In genomic region chr6:32968093-32968769, GRCh38 we compare ENCODE assay signal across 1 cellular context.
TF ChIP-seq lines count a peak whose summit lies in the region.

Gene BRD2, plus strand, starts transcription at chr6:32968594. Its CDS starts 4,305 bp downstream, at chr6:32972899.

TF ChIP-seq in HepG2, 621 proteins besides CTCF, POLR2A, EP300 and RAD21 (continued from another document and continues in another):
- TF ChIP-seq, protein P1, sequence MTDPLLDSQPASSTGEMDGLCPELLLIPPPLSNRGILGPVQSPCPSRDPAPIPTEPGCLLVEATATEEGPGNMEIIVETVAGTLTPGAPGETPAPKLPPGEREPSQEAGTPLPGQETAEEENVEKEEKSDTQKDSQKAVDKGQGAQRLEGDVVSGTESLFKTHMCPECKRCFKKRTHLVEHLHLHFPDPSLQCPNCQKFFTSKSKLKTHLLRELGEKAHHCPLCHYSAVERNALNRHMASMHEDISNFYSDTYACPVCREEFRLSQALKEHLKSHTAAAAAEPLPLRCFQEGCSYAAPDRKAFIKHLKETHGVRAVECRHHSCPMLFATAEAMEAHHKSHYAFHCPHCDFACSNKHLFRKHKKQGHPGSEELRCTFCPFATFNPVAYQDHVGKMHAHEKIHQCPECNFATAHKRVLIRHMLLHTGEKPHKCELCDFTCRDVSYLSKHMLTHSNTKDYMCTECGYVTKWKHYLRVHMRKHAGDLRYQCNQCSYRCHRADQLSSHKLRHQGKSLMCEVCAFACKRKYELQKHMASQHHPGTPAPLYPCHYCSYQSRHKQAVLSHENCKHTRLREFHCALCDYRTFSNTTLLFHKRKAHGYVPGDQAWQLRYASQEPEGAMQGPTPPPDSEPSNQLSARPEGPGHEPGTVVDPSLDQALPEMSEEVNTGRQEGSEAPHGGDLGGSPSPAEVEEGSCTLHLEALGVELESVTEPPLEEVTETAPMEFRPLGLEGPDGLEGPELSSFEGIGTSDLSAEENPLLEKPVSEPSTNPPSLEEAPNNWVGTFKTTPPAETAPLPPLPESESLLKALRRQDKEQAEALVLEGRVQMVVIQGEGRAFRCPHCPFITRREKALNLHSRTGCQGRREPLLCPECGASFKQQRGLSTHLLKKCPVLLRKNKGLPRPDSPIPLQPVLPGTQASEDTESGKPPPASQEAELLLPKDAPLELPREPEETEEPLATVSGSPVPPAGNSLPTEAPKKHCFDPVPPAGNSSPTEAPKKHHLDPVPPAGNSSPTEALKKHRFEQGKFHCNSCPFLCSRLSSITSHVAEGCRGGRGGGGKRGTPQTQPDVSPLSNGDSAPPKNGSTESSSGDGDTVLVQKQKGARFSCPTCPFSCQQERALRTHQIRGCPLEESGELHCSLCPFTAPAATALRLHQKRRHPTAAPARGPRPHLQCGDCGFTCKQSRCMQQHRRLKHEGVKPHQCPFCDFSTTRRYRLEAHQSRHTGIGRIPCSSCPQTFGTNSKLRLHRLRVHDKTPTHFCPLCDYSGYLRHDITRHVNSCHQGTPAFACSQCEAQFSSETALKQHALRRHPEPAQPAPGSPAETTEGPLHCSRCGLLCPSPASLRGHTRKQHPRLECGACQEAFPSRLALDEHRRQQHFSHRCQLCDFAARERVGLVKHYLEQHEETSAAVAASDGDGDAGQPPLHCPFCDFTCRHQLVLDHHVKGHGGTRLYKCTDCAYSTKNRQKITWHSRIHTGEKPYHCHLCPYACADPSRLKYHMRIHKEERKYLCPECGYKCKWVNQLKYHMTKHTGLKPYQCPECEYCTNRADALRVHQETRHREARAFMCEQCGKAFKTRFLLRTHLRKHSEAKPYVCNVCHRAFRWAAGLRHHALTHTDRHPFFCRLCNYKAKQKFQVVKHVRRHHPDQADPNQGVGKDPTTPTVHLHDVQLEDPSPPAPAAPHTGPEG (CRISPR knock-in tag; IDR thresholded peaks at IDR 0.05) = no peak
- TF ChIP-seq ZHX2 (IDR thresholded peaks at IDR 0.05; ENCODE audit: low read depth) (peak; percentile 16; the same call in 1 of the 2 replicates), ZHX2 (CRISPR knock-in tag; IDR thresholded peaks at IDR 0.05; ENCODE audit: borderline replicate concordance) (0 out of 2 replicates have a peak, but pooled peaks have one; percentile 48), ZNF17 (CRISPR knock-in tag; IDR thresholded peaks at IDR 0.05) (peak; percentile 95; the same call in 1 of the 2 replicates), DMAP1 (CRISPR knock-in tag; IDR thresholded peaks at IDR 0.05) (peak; percentile 99), HNRNPL (IDR thresholded peaks at IDR 0.05; ENCODE audit: low read depth, low read length) (0 out of 2 replicates have a peak, but pooled peaks have one; percentile 46), ADNP (CRISPR knock-in tag; IDR thresholded peaks at IDR 0.05) (no peak; the same call in 1 of the 2 replicates), RARA (CRISPR knock-in tag; IDR thresholded peaks at IDR 0.05) (peak; percentile 94), THAP9 (CRISPR knock-in tag; IDR thresholded peaks at IDR 0.05; ENCODE audit: borderline replicate concordance) (peak; percentile 96), SOX6 (IDR thresholded peaks at IDR 0.05) (no peak), SOX6 (CRISPR knock-in tag; IDR thresholded peaks at IDR 0.05) (no peak), ZBTB34 (CRISPR knock-in tag; IDR thresholded peaks at IDR 0.05) (0 out of 2 replicates have a peak, but pooled peaks have one; percentile 81), MYC (CRISPR knock-in tag; IDR thresholded peaks at IDR 0.05; ENCODE audit: borderline replicate concordance) (peak; percentile 97), ZNF546 (CRISPR knock-in tag; conservative IDR thresholded peaks at IDR 0.05) (peak; percentile 94), PAX8 (CRISPR knock-in tag; IDR thresholded peaks at IDR 0.05; ENCODE audit: borderline replicate concordance) (peak; percentile 39; the same call in 1 of the 2 replicates), HNRNPK (IDR thresholded peaks at IDR 0.05; ENCODE audit: low read depth, low read length, poor library complexity, severe bottlenecking) (peak; percentile 82), NFIC (IDR thresholded peaks at IDR 0.05; ENCODE audit: low read length) (no peak), STAT5B (CRISPR knock-in tag; IDR thresholded peaks at IDR 0.05) (0 out of 2 replicates have a peak, but pooled peaks have one; percentile 10), ZGPAT (CRISPR knock-in tag; IDR thresholded peaks at IDR 0.05) (peak; percentile 94), MAFF (IDR thresholded peaks at IDR 0.05; ENCODE audit: low read depth, low read length) (no peak), ZBTB33 (CRISPR knock-in tag; IDR thresholded peaks at IDR 0.05) (peak; percentile 56; the same call in 1 of the 2 replicates), ZBTB20 (CRISPR knock-in tag; IDR thresholded peaks at IDR 0.05; ENCODE audit: borderline replicate concordance, low read depth) (peak; percentile 82), ZNF792 (CRISPR knock-in tag; IDR thresholded peaks at IDR 0.05) (no peak; the same call in 1 of the 2 replicates), MXD4 (CRISPR knock-in tag; IDR thresholded peaks at IDR 0.05) (peak; percentile 90), ZFP41 (CRISPR knock-in tag; IDR thresholded peaks at IDR 0.05; ENCODE audit: borderline replicate concordance) (peak; percentile 82; the same call in 1 of the 2 replicates), ZNF460 (CRISPR knock-in tag; IDR thresholded peaks at IDR 0.05; ENCODE audit: borderline replicate concordance) (no peak; the same call in 1 of the 2 replicates)
- TF ChIP-seq, protein P2, sequence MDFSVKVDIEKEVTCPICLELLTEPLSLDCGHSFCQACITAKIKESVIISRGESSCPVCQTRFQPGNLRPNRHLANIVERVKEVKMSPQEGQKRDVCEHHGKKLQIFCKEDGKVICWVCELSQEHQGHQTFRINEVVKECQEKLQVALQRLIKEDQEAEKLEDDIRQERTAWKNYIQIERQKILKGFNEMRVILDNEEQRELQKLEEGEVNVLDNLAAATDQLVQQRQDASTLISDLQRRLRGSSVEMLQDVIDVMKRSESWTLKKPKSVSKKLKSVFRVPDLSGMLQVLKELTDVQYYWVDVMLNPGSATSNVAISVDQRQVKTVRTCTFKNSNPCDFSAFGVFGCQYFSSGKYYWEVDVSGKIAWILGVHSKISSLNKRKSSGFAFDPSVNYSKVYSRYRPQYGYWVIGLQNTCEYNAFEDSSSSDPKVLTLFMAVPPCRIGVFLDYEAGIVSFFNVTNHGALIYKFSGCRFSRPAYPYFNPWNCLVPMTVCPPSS (IDR thresholded peaks at IDR 0.05) = no peak
- TF ChIP-seq, protein P3, sequence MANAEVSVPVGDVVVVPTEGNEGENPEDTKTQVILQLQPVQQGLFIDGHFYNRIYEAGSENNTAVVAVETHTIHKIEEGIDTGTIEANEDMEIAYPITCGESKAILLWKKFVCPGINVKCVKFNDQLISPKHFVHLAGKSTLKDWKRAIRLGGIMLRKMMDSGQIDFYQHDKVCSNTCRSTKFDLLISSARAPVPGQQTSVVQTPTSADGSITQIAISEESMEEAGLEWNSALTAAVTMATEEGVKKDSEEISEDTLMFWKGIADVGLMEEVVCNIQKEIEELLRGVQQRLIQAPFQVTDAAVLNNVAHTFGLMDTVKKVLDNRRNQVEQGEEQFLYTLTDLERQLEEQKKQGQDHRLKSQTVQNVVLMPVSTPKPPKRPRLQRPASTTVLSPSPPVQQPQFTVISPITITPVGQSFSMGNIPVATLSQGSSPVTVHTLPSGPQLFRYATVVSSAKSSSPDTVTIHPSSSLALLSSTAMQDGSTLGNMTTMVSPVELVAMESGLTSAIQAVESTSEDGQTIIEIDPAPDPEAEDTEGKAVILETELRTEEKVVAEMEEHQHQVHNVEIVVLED (CRISPR knock-in tag; IDR thresholded peaks at IDR 0.05; ENCODE audit: borderline replicate concordance) = peak; percentile 71
- TF ChIP-seq, protein P4, sequence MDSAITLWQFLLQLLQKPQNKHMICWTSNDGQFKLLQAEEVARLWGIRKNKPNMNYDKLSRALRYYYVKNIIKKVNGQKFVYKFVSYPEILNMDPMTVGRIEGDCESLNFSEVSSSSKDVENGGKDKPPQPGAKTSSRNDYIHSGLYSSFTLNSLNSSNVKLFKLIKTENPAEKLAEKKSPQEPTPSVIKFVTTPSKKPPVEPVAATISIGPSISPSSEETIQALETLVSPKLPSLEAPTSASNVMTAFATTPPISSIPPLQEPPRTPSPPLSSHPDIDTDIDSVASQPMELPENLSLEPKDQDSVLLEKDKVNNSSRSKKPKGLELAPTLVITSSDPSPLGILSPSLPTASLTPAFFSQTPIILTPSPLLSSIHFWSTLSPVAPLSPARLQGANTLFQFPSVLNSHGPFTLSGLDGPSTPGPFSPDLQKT (CRISPR knock-in tag; IDR thresholded peaks at IDR 0.05; ENCODE audit: borderline replicate concordance) = no peak
